ENCODE assay signal across 21 cellular contexts in the genomic region with DNA sequence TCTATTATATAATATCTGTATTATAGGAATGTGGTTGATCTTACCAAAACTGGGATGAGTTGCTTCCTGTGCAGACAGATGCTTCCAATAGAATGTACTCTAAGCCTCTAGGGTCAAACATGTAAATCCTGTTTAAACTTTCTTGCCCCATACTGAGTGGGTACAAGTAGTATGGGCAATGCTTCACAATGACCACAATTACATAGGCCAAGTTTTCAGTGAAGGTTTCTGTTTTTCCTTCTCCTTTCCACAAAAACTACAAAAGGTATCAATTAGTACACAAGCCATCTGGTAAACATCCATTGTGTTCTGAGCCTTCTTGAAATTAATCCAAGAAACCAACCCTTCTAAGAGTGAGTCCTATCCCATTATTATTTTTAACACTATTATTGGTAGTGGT. TPM values are rescaled to one million over a fixed set of nuclear protein-coding genes. Genes with fewer than 3 reads are reported as not detected.
DNase-seq lines count a peak whose midpoint lies in the region; ATAC-seq and TF ChIP-seq lines count a peak whose summit lies in the region.
"Had no signal": no experiment of that assay in that cellular context is flagged by ENCODE, and none has a peak within 500 bp of the region (broad histone marks: within the 10 kb centered on the region; RNA-seq: fewer than 3 reads in every experiment).

No MANE protein-coding gene starts in this region.

- no peak overlapping the region for H3K27ac ChIP-seq in suprapubic skin
- H3K27ac ChIP-seq: 22Rv1; BLaER1 treated with 17β-estradiol and CSF1 and Interleukin-3, amounts not matched to agents 10 nM and 100 nM had no signal

- TF ChIP-seq CTCF in AG10803 (conservative IDR thresholded peaks at IDR 0.05; ENCODE audit: low read length) (no peak), fibroblast of mammary gland (conservative IDR thresholded peaks at IDR 0.05; ENCODE audit: control insufficient read depth, insufficient read depth, low read depth, low read length) (no peak), suprapubic skin (IDR thresholded peaks at IDR 0.05) (no peak)

- H3K9me3 ChIP-seq in suprapubic skin = no peaks in the 10 kb centered on the region
- H3K9me3 ChIP-seq: BE2C; BLaER1 treated with 17β-estradiol and CSF1 and Interleukin-3, amounts not matched to agents 10 nM and 100 nM; HAP-1 had no signal

- no peak for TF ChIP-seq POLR2A in suprapubic skin (IDR thresholded peaks at IDR 0.05)

- ATAC-seq in SK-N-SH treated with all-trans-retinoic acid at 6 μM for 48 hours (peak; percentile 81), GM18502 (IDR thresholded peaks at IDR 0.05; ENCODE audit: poor library complexity, unreplicated experiment) (no peak)
- ATAC-seq: GM12878 had no signal

- no peaks in the 10 kb centered on the region for H3K36me3 ChIP-seq in suprapubic skin
- H3K36me3 ChIP-seq: BLaER1 treated with 17β-estradiol and CSF1 and Interleukin-3, amounts not matched to agents 10 nM and 100 nM; HAP-1 had no signal

- no peaks in the 10 kb centered on the region for H3K27me3 ChIP-seq in suprapubic skin
- H3K27me3 ChIP-seq: BE2C had no signal

- TF ChIP-seq EP300 in suprapubic skin (IDR thresholded peaks at IDR 0.05) = no peak

- peak; percentile 30 for DNase-seq in AG10803 (ENCODE audit: low read depth)
- DNase-seq in NCI-H2227 (lab: John Stamatoyannopoulos, UW; ENCODE audit: unreplicated experiment) = peak; percentile 38
- DNase-seq in fibroblast of mammary gland (ENCODE audit: low read depth) = peak; percentile 51
- DNase-seq in stimulated activated naive CD4-positive, alpha-beta T cell (lab: John Stamatoyannopoulos, UW) = no peak
- no peak for DNase-seq in suprapubic skin (ENCODE audit: low spot score in 2 of 2)
- DNase-seq in activated CD4-positive, alpha-beta T cell treated with anti-CD3 and anti-CD28 coated beads for 1 hour = no peak
- DNase-seq: AML-193; BE2C; CD4-positive, alpha-beta T cell; CD8-positive, alpha-beta memory T cell; DMS 273 treated with DMSO at 0.1 percent for 48 hours; DMS79; EL; GDM1; GOT3 had no signal

- H3K4me1 ChIP-seq in suprapubic skin = peaks cover 34% of the 10 kb centered on the region
- H3K4me1 ChIP-seq: HAP-1 had no signal

- H3K4me3 ChIP-seq in AG10803 (ENCODE audit: low read length) = no peak overlapping the region
- H3K4me3 ChIP-seq in fibroblast of mammary gland (ENCODE audit: control insufficient read depth, low read depth, low read length) = no peak overlapping the region
- H3K4me3 ChIP-seq in suprapubic skin = no peak overlapping the region
- H3K4me3 ChIP-seq: BLaER1 treated with 17β-estradiol and CSF1 and Interleukin-3, amounts not matched to agents 10 nM and 100 nM; GM12878; HAP-1 had no signal

TF ChIP-seq in SK-N-SH treated with all-trans-retinoic acid at 6 μM for 48 hours, 23 proteins besides CTCF, POLR2A, EP300 and RAD21:
- TF ChIP-seq BACH2 (CRISPR knock-in tag; IDR thresholded peaks at IDR 0.05; ENCODE audit: borderline replicate concordance) (no peak), ZNF8 (CRISPR knock-in tag; IDR thresholded peaks at IDR 0.05) (no peak), CREB5 (CRISPR knock-in tag; IDR thresholded peaks at IDR 0.05; ENCODE audit: low read depth) (no peak), ZNF70 (CRISPR knock-in tag; IDR thresholded peaks at IDR 0.05) (no peak), TSHZ2 (CRISPR knock-in tag; IDR thresholded peaks at IDR 0.05) (no peak), RARB (CRISPR knock-in tag; IDR thresholded peaks at IDR 0.05) (no peak), PPARA (CRISPR knock-in tag; IDR thresholded peaks at IDR 0.05; ENCODE audit: borderline replicate concordance) (no peak), ZFP3 (CRISPR knock-in tag; IDR thresholded peaks at IDR 0.05) (no peak), ISL1 (CRISPR knock-in tag; IDR thresholded peaks at IDR 0.05) (no peak), ZC3H10 (CRISPR knock-in tag; IDR thresholded peaks at IDR 0.05) (no peak), TCF4 (CRISPR knock-in tag; IDR thresholded peaks at IDR 0.05; ENCODE audit: borderline replicate concordance) (no peak), ZNF565 (CRISPR knock-in tag; conservative IDR thresholded peaks at IDR 0.05; ENCODE audit: low read depth) (no peak), SNAI2 (CRISPR knock-in tag; IDR thresholded peaks at IDR 0.05) (no peak), ESRRG (CRISPR knock-in tag; IDR thresholded peaks at IDR 0.05) (no peak), ARNTL (CRISPR knock-in tag; IDR thresholded peaks at IDR 0.05; ENCODE audit: borderline replicate concordance, low read depth) (no peak)
- TF ChIP-seq, protein P1, sequence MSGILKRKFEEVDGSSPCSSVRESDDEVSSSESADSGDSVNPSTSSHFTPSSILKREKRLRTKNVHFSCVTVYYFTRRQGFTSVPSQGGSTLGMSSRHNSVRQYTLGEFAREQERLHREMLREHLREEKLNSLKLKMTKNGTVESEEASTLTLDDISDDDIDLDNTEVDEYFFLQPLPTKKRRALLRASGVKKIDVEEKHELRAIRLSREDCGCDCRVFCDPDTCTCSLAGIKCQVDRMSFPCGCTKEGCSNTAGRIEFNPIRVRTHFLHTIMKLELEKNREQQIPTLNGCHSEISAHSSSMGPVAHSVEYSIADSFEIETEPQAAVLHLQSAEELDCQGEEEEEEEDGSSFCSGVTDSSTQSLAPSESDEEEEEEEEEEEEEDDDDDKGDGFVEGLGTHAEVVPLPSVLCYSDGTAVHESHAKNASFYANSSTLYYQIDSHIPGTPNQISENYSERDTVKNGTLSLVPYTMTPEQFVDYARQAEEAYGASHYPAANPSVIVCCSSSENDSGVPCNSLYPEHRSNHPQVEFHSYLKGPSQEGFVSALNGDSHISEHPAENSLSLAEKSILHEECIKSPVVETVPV (CRISPR knock-in tag; IDR thresholded peaks at IDR 0.05) = no peak
- TF ChIP-seq, protein P2, sequence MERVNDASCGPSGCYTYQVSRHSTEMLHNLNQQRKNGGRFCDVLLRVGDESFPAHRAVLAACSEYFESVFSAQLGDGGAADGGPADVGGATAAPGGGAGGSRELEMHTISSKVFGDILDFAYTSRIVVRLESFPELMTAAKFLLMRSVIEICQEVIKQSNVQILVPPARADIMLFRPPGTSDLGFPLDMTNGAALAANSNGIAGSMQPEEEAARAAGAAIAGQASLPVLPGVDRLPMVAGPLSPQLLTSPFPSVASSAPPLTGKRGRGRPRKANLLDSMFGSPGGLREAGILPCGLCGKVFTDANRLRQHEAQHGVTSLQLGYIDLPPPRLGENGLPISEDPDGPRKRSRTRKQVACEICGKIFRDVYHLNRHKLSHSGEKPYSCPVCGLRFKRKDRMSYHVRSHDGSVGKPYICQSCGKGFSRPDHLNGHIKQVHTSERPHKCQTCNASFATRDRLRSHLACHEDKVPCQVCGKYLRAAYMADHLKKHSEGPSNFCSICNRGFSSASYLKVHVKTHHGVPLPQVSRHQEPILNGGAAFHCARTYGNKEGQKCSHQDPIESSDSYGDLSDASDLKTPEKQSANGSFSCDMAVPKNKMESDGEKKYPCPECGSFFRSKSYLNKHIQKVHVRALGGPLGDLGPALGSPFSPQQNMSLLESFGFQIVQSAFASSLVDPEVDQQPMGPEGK (CRISPR knock-in tag; IDR thresholded peaks at IDR 0.05; ENCODE audit: borderline replicate concordance) = no peak
TF ChIP-seq in SK-N-SH treated with all-trans-retinoic acid at 6 μM for 48 hours: peak in this region for 0.

RNA-seq across cellular contexts. Expression of gene OTUD7B, which starts 16.8 kb away (rescaled TPM):
- 10 to 100 TPM; 11.0 to 19.2 (median 15.0) TPM for total RNA-seq in suprapubic skin

RNA-seq across cellular contexts. Expression of gene MTMR11, which starts 57.1 kb away (rescaled TPM):
- total RNA-seq in suprapubic skin = 10 to 100 TPM; 13.5 to 40.3 (median 22.0) TPM

Comparison
In these comparisons a context has a peak if more than half of its experiments do, and no peak if none do; other contexts are left out.
1. DNase-seq: peak in AG10803 (single experiment), NCI-H2227 (single experiment) and fibroblast of mammary gland (single experiment); none in stimulated activated naive CD4-positive, alpha-beta T cell (0 of 6), suprapubic skin (0 of 2) and activated CD4-positive, alpha-beta T cell treated with anti-CD3 and anti-CD28 coated beads for 1 hour (single experiment).